In the genomic region with DNA sequence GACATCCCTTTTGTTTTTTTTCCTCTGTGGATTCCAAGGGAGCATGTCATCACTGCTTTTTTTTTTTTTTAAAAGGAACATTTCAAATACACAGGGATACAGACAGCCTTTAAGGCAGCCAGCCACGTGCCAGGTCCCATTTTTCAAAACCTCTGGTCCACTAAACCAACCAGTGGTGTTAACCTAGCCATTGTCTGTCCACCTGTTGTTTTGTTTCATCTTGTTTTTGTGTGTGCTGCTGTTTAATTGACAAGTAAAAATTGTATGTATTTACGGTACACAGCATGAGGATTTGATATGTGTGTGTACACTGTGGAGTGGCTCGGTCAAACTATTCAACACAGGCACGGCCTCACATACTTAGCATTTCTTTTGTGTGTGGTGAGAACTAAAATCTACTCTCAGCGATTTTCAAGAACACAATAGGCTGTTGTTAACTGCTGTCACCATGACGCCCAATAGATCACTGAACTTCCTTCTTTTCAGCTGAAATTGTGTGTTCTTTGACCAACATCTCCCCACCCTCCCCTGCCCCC, we compare ENCODE assay signal across 12 cellular contexts. TPM values are rescaled to one million over a fixed set of nuclear protein-coding genes. Genes with fewer than 3 reads are reported as not detected.
DNase-seq lines count a peak whose midpoint lies in the region; ATAC-seq and TF ChIP-seq lines count a peak whose summit lies in the region.
"Had no signal": no experiment of that assay in that cellular context is flagged by ENCODE, and none has a peak within 500 bp of the region (broad histone marks: within the 10 kb centered on the region; RNA-seq: fewer than 3 reads in every experiment).

No MANE protein-coding gene starts in this region.

- H3K4me1 ChIP-seq in ectodermal cell (ENCODE audit: control insufficient read depth, insufficient read depth, low read length): peaks cover 15% of the 10 kb centered on the region

- H3K27me3 ChIP-seq in ectodermal cell (ENCODE audit: control insufficient read depth, insufficient read depth, low read length, poor library complexity, severe bottlenecking): no peaks in the 10 kb centered on the region

- H3K36me3 ChIP-seq in ectodermal cell (ENCODE audit: control insufficient read depth, insufficient read depth, low read length): no peaks in the 10 kb centered on the region

- peak overlapping the region; percentile 35 for H3K4me3 Mint-ChIP-seq in neural crest cell
- no peak overlapping the region for H3K4me3 Mint-ChIP-seq in activated naive CD8-positive, alpha-beta T cell treated with anti-CD3 and anti-CD28 coated beads, Interleukin-2, amount 50 U/mL, for 24 hours
- H3K4me3 Mint-ChIP-seq: stimulated activated memory B cell treated with anti-CD40 and anti-IgM and Interleukin-4, amounts not matched to agents 10 μg/mL and 1 μg/mL and 100 μg/mL, for 72 hours had no signal

- 23 to 24% methylated on average over 4 to 6 of the region's 6 CpGs for WGBS in ectodermal cell, 2 experiments

- ATAC-seq in activated naive CD8-positive, alpha-beta T cell treated with anti-CD3 and anti-CD28 coated beads, Interleukin-2, amount 50 U/mL, for 24 hours: no peak
- ATAC-seq: stimulated activated memory B cell treated with anti-CD40 and anti-IgM and Interleukin-4, amounts not matched to agents 10 μg/mL and 1 μg/mL and 100 μg/mL, for 72 hours had no signal

- peak; percentile 17 for DNase-seq in EL
- peak; percentile 15 for DNase-seq in NCI-H2227 (lab: John Stamatoyannopoulos, UW; ENCODE audit: unreplicated experiment)
- no peak for DNase-seq in neural crest cell (ENCODE audit: low read depth, low spot score)
- DNase-seq in A172 (ENCODE audit: low spot score): no peak
- no peak for DNase-seq in NCI-H1048 (lab: John Stamatoyannopoulos, UW)
- no peak for DNase-seq in activated gamma-delta T cell treated with Interleukin-2 at 50 U/mL for 16 hours
- DNase-seq in activated naive CD8-positive, alpha-beta T cell treated with anti-CD3 and anti-CD28 coated beads, Interleukin-2, amount 50 U/mL, for 24 hours: no peak

- H3K4me1 Mint-ChIP-seq in neural crest cell: peaks cover 46% of the 10 kb centered on the region
- H3K4me1 Mint-ChIP-seq in activated naive CD8-positive, alpha-beta T cell treated with anti-CD3 and anti-CD28 coated beads, Interleukin-2, amount 50 U/mL, for 24 hours: peaks cover 6% of the 10 kb centered on the region
- H3K4me1 Mint-ChIP-seq: stimulated activated memory B cell treated with anti-CD40 and anti-IgM and Interleukin-4, amounts not matched to agents 10 μg/mL and 1 μg/mL and 100 μg/mL, for 72 hours had no signal

- peaks cover 6% of the 10 kb centered on the region for H3K27me3 Mint-ChIP-seq in neural crest cell (ENCODE audit: low read depth)
- peaks cover 22% of the 10 kb centered on the region for H3K27me3 Mint-ChIP-seq in activated naive CD8-positive, alpha-beta T cell treated with anti-CD3 and anti-CD28 coated beads, Interleukin-2, amount 50 U/mL, for 24 hours

- H3K36me3 Mint-ChIP-seq in neural crest cell (ENCODE audit: low read depth): no peaks in the 10 kb centered on the region
- H3K36me3 Mint-ChIP-seq in activated naive CD8-positive, alpha-beta T cell treated with anti-CD3 and anti-CD28 coated beads, Interleukin-2, amount 50 U/mL, for 24 hours (ENCODE audit: low read depth): no peaks in the 10 kb centered on the region
- H3K36me3 Mint-ChIP-seq: stimulated activated memory B cell treated with anti-CD40 and anti-IgM and Interleukin-4, amounts not matched to agents 10 μg/mL and 1 μg/mL and 100 μg/mL, for 72 hours had no signal

- TF ChIP-seq CTCF in neural crest cell (conservative IDR thresholded peaks at IDR 0.05): no peak

- peak overlapping the region; percentile 99 for H3K27ac Mint-ChIP-seq in neural crest cell (ENCODE audit: unreplicated experiment)
- no peak overlapping the region for H3K27ac Mint-ChIP-seq in activated naive CD8-positive, alpha-beta T cell treated with anti-CD3 and anti-CD28 coated beads, Interleukin-2, amount 50 U/mL, for 24 hours
- H3K27ac Mint-ChIP-seq: stimulated activated memory B cell treated with anti-CD40 and anti-IgM and Interleukin-4, amounts not matched to agents 10 μg/mL and 1 μg/mL and 100 μg/mL, for 72 hours had no signal

- H3K9me3 Mint-ChIP-seq in neural crest cell: no peaks in the 10 kb centered on the region
- no peaks in the 10 kb centered on the region for H3K9me3 Mint-ChIP-seq in activated naive CD8-positive, alpha-beta T cell treated with anti-CD3 and anti-CD28 coated beads, Interleukin-2, amount 50 U/mL, for 24 hours
- H3K9me3 Mint-ChIP-seq: stimulated activated memory B cell treated with anti-CD40 and anti-IgM and Interleukin-4, amounts not matched to agents 10 μg/mL and 1 μg/mL and 100 μg/mL, for 72 hours had no signal

- H3K9me3 ChIP-seq in ectodermal cell (ENCODE audit: control insufficient read depth, low read length): no peaks in the 10 kb centered on the region

- peak overlapping the region; percentile 82 for H3K27ac ChIP-seq in ectodermal cell (ENCODE audit: insufficient read depth, low read depth, low read length, poor library complexity, severe bottlenecking)
- H3K27ac ChIP-seq: KMS-11 had no signal

- no peak overlapping the region for H3K4me3 ChIP-seq in ectodermal cell (ENCODE audit: insufficient read depth, low read depth, low read length)

RNA-seq across cellular contexts. Expression of a gene that starts 19.2 kb away (rescaled TPM):
- 1.1 TPM for polyA plus RNA-seq in ectodermal cell (2013, experiment 1 of 4)
- polyA plus RNA-seq in ectodermal cell (2013, experiment 2 of 4): 0.43 TPM
- polyA plus RNA-seq in ectodermal cell (2013, experiment 3 of 4): 0.64 TPM
- polyA plus RNA-seq in ectodermal cell (2013, experiment 4 of 4): not detected
- total RNA-seq in neural crest cell: not detected in 2 replicates
- not detected in 2 replicates for total RNA-seq in A172 (2014; rRNA removed; shearing (Covaris generic))
- total RNA-seq: glomerular endothelial cell, pulmonary artery endothelial cell had no signal

RNA-seq across cellular contexts. Expression of a gene that starts 50.4 kb away (rescaled TPM):
- 45.3 TPM for polyA plus RNA-seq in ectodermal cell (2013, experiment 1 of 4)
- 39.9 TPM for polyA plus RNA-seq in ectodermal cell (2013, experiment 2 of 4)
- polyA plus RNA-seq in ectodermal cell (2013, experiment 3 of 4): 30.4 TPM
- polyA plus RNA-seq in ectodermal cell (2013, experiment 4 of 4): 34.4 TPM
- 52.0 and 57.0 TPM in 2 replicates for total RNA-seq in neural crest cell
- 28.1 and 32.5 TPM in 2 replicates for total RNA-seq in A172 (2014; rRNA removed; shearing (Covaris generic))

Comparison
In these comparisons a context has a peak if more than half of its experiments do, and no peak if none do; other contexts are left out.
1. DNase-seq: peak in EL (single experiment) and NCI-H2227 (single experiment); none in neural crest cell (single experiment), A172 (single experiment), NCI-H1048 (single experiment), activated gamma-delta T cell treated with Interleukin-2 at 50 U/mL for 16 hours (single experiment) and activated naive CD8-positive, alpha-beta T cell treated with anti-CD3 and anti-CD28 coated beads, Interleukin-2, amount 50 U/mL, for 24 hours (single experiment).